In the genomic region with DNA sequence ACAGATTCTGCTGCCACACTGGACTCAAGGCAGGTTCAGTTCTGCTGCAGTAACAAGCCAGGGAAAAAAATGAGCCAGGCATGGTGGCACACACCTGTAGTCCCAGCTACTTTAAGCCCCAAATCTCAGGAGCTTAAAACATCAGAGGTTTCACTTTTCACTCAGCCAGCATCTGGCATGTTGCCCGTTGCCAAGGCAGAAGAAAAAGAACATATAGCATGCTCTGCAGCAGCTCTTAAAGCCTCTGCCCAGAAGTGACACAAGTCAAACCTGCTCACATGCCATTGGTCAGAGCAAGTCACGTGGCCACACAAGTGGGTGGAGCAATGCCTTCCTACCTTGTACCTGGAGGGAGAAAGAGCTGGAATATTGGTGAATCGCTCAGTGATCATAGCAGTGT, we compare ENCODE assay signal across 8 cellular contexts. TPM values are rescaled to one million over a fixed set of nuclear protein-coding genes. Genes with fewer than 3 reads are reported as not detected.
DNase-seq lines count a peak whose midpoint lies in the region; ATAC-seq and TF ChIP-seq lines count a peak whose summit lies in the region.

No MANE protein-coding gene starts in this region.

- no peak overlapping the region for H3K9ac ChIP-seq in Loucy (ENCODE audit: low read depth, low read length, poor library complexity, severe bottlenecking)
- H3K9ac ChIP-seq in SU-DHL-6 (ENCODE audit: low read length): no peak overlapping the region

- TF ChIP-seq EP300 in gastroesophageal sphincter (IDR thresholded peaks at IDR 0.05): no peak

- H3K4me3 ChIP-seq in A673 (ENCODE audit: low read depth, low read length, poor library complexity, severe bottlenecking) (no peak overlapping the region), Loucy (ENCODE audit: low read length, poor library complexity, severe bottlenecking) (no peak overlapping the region), SU-DHL-6 (ENCODE audit: insufficient read depth, low read length, poor library complexity, severe bottlenecking) (no peak overlapping the region), heart right ventricle (no peak overlapping the region), gastroesophageal sphincter (no peak overlapping the region)

- H3K9me2 ChIP-seq in Loucy (replicated peaks; ENCODE audit: low read depth, low read length) (no peaks in the 10 kb centered on the region), SU-DHL-6 (replicated peaks; ENCODE audit: insufficient read depth, low read length) (no peaks in the 10 kb centered on the region)

- DNase-seq in A673 (ENCODE audit: low spot score) (peak; percentile 82), heart right ventricle (peak; percentile 44 to 53)
- DNase-seq in activated naive CD4-positive, alpha-beta T cell treated with anti-CD3 and anti-CD28 coated beads, Interleukin-2, amount 50 U/mL, for 72 hours (ENCODE audit: low spot score in 2 of 2): peak; percentile 87 to 92
- peak; percentile 62 to 81 for DNase-seq in stimulated activated CD4-positive, alpha-beta T cell treated with anti-CD3 and anti-CD28 coated beads, Interleukin-12 subunit alpha, Interleukin-12 subunit beta, amount 100 ng/mL, for 24 hours (ENCODE audit: low read depth in 2 of 2)

- H3K4me2 ChIP-seq in Loucy (ENCODE audit: low read depth, low read length, poor library complexity, severe bottlenecking) (no peak overlapping the region), SU-DHL-6 (ENCODE audit: low read depth, low read length, poor library complexity, severe bottlenecking) (peak overlapping the region; percentile 17)

- CTCF ChIA-PET in A673 (lab: Charles Lee): no interaction called here

- peaks cover 22% of the 10 kb centered on the region for H3K4me1 ChIP-seq in A673 (ENCODE audit: insufficient read depth, low read length, poor library complexity, severe bottlenecking)
- H3K4me1 ChIP-seq in Loucy (ENCODE audit: insufficient read depth, low read length, poor library complexity, severe bottlenecking): peaks cover 19% of the 10 kb centered on the region
- H3K4me1 ChIP-seq in heart right ventricle: peaks cover 0 to 98% (median 29%) of the 10 kb centered on the region in 9 donors
- H3K4me1 ChIP-seq in gastroesophageal sphincter: peaks cover 4 to 70% (median 10%) of the 10 kb centered on the region in 3 donors

- H2AFZ ChIP-seq in Loucy (ENCODE audit: low read length) (peak overlapping the region; percentile 5; the same call in 1 of the 2 replicates), SU-DHL-6 (ENCODE audit: low read depth, low read length, severe bottlenecking) (no peak overlapping the region)

- H3K27me3 ChIP-seq in A673 (replicated peaks; ENCODE audit: insufficient read depth, low read depth, low read length, poor library complexity): no peaks in the 10 kb centered on the region
- H3K27me3 ChIP-seq in Loucy (ENCODE audit: insufficient read depth, low read length, poor library complexity, severe bottlenecking): no peaks in the 10 kb centered on the region
- H3K27me3 ChIP-seq in SU-DHL-6 (ENCODE audit: low read length): no peaks in the 10 kb centered on the region
- no peaks in the 10 kb centered on the region for H3K27me3 ChIP-seq in heart right ventricle
- no peaks in the 10 kb centered on the region for H3K27me3 ChIP-seq in gastroesophageal sphincter

- H4K20me1 ChIP-seq in Loucy (ENCODE audit: insufficient read depth, low read length, poor library complexity, severe bottlenecking) (no peaks in the 10 kb centered on the region), SU-DHL-6 (ENCODE audit: low read depth, low read length) (no peaks in the 10 kb centered on the region)

- no TSS peak for BruUV-seq in A673 (replicated peaks; lab: Mats Ljungman, UMichigan)

- peaks cover 4 to 5% of the 10 kb centered on the region in 2 donors for H3K9me3 Mint-ChIP-seq in activated naive CD4-positive, alpha-beta T cell treated with anti-CD3 and anti-CD28 coated beads, Interleukin-2, amount 50 U/mL, for 72 hours

- H3K27ac ChIP-seq in A673 (ENCODE audit: low read depth, low read length, poor library complexity, severe bottlenecking) (no peak overlapping the region), SU-DHL-6 (ENCODE audit: low read depth, low read length) (no peak overlapping the region), heart right ventricle (peak overlapping the region in 1 of 10 donors; percentile 94), gastroesophageal sphincter (no peak overlapping the region)

- H3K9me3 ChIP-seq in A673 (ENCODE audit: low read depth, low read length, poor library complexity, severe bottlenecking) (no peaks in the 10 kb centered on the region), Loucy (ENCODE audit: insufficient read depth, low read depth, low read length) (no peaks in the 10 kb centered on the region), SU-DHL-6 (ENCODE audit: insufficient read depth, low read length) (no peaks in the 10 kb centered on the region), heart right ventricle (no peaks in the 10 kb centered on the region), gastroesophageal sphincter (no peaks in the 10 kb centered on the region)

- intact Hi-C loops in A673 (cut with micrococcal nuclease; ENCODE audit: unreplicated experiment) (no loop called here), heart right ventricle (cut with DNase I) (no loop called here)

- peak; percentile 56 for ATAC-seq in GM18909 (IDR thresholded peaks at IDR 0.05; ENCODE audit: poor library complexity, unreplicated experiment)
- peak; percentile 22 to 39 for ATAC-seq in activated naive CD4-positive, alpha-beta T cell treated with anti-CD3 and anti-CD28 coated beads, Interleukin-2, amount 50 U/mL, for 72 hours
- peak in 1 of 8 donors; percentile 27 for ATAC-seq in heart right ventricle
- no peak for ATAC-seq in gastroesophageal sphincter

- no peaks in the 10 kb centered on the region for H3K36me3 ChIP-seq in A673 (ENCODE audit: insufficient read depth, low read length, poor library complexity, severe bottlenecking)
- no peaks in the 10 kb centered on the region for H3K36me3 ChIP-seq in Loucy (ENCODE audit: insufficient read depth, low read length)
- no peaks in the 10 kb centered on the region for H3K36me3 ChIP-seq in SU-DHL-6 (ENCODE audit: low read length)
- no peaks in the 10 kb centered on the region for H3K36me3 ChIP-seq in heart right ventricle
- H3K36me3 ChIP-seq in gastroesophageal sphincter: no peaks in the 10 kb centered on the region

- peaks cover 5 to 17% of the 10 kb centered on the region in 2 donors for H3K36me3 Mint-ChIP-seq in activated naive CD4-positive, alpha-beta T cell treated with anti-CD3 and anti-CD28 coated beads, Interleukin-2, amount 50 U/mL, for 72 hours

- TF ChIP-seq POLR2A in gastroesophageal sphincter (IDR thresholded peaks at IDR 0.05): no peak

- POLR2A ChIA-PET in A673 (lab: Charles Lee; ENCODE audit: low non-redundant PET): interaction anchor here (0.6 to 0.7 kb wide), 2 partner anchors 17 to 51 kb away, joined by 6 to 10 read pairs; no protein-coding TSS in a partner anchor

- WGBS in heart right ventricle, 2 donors: 37 to 51% methylated on average over 3 of the region's 3 CpGs
- WGBS in gastroesophageal sphincter (ENCODE audit: low coverage in 1 of 2), 2 donors: 19 to 44% methylated on average over 2 of the region's 3 CpGs

- peak overlapping the region; percentile 100 for H3K27ac Mint-ChIP-seq in activated naive CD4-positive, alpha-beta T cell treated with anti-CD3 and anti-CD28 coated beads, Interleukin-2, amount 50 U/mL, for 72 hours

- no peaks in the 10 kb centered on the region for H3K79me2 ChIP-seq in Loucy (ENCODE audit: insufficient read depth, low read length)
- H3K79me2 ChIP-seq in SU-DHL-6 (ENCODE audit: insufficient read depth, low read length): no peaks in the 10 kb centered on the region

- H3F3A ChIP-seq in Loucy (ENCODE audit: low read depth) (0 out of 2 replicates have a peak, but pooled peaks cover 3% of the 10 kb centered on the region), SU-DHL-6 (ENCODE audit: insufficient read depth) (no peaks in the 10 kb centered on the region)

- no peak for TF ChIP-seq CTCF in A673 (conservative IDR thresholded peaks at IDR 0.05; ENCODE audit: low read depth, low read length)
- TF ChIP-seq CTCF in Loucy (conservative IDR thresholded peaks at IDR 0.05; ENCODE audit: low read length): no peak
- TF ChIP-seq CTCF in SU-DHL-6 (IDR thresholded peaks at IDR 0.05; ENCODE audit: insufficient read depth, low read length, poor library complexity, severe bottlenecking): no peak
- no peak for TF ChIP-seq CTCF in heart right ventricle (IDR thresholded peaks at IDR 0.05)
- no peak for TF ChIP-seq CTCF in gastroesophageal sphincter (IDR thresholded peaks at IDR 0.05)

RNA-seq across cellular contexts. Expression of a gene that starts 14.7 kb away (rescaled TPM):
- total RNA-seq in A673 (2021): 45.7 and 51.7 TPM in 2 replicates
- 100 to 1,000 TPM; 222 to 256 TPM for total RNA-seq in activated naive CD4-positive, alpha-beta T cell treated with anti-CD3 and anti-CD28 coated beads, Interleukin-2, amount 50 U/mL, for 72 hours
- 10 to 100 TPM; 24.0 to 58.0 (median 32.8) TPM for total RNA-seq in heart right ventricle
- 10 to 100 TPM; 14.5 to 30.6 TPM for polyA plus RNA-seq in heart right ventricle
- 10 to 100 TPM; 47.7 to 86.7 (median 66.1) TPM for total RNA-seq in gastroesophageal sphincter

RNA-seq across cellular contexts. Expression of a gene that starts 52.6 kb away (rescaled TPM):
- total RNA-seq in A673 (2021) (190 and 223 TPM in 2 replicates), heart right ventricle (10 to 100 TPM; 15.4 to 39.6 (median 21.7) TPM), gastroesophageal sphincter (10 to 100 TPM; 31.4 to 55.5 (median 43.4) TPM)
- 100 to 1,000 TPM; 208 to 217 TPM for total RNA-seq in activated naive CD4-positive, alpha-beta T cell treated with anti-CD3 and anti-CD28 coated beads, Interleukin-2, amount 50 U/mL, for 72 hours
- polyA plus RNA-seq in heart right ventricle: 100 to 1,000 TPM in 1 of 2 donors, 10 to 100 TPM in 1; 78.3 to 110 TPM
